ENCODE assay signal across 1 cellular context in genomic region chr7:151028131-151028947, GRCh38.
TF ChIP-seq lines count a peak whose summit lies in the region.

Gene ABCB8 (plus strand): TSS chr7:151028450. CDS start chr7:151028516, 66 bp downstream.

TF ChIP-seq in GM23338, 12 proteins besides CTCF, POLR2A, EP300 and RAD21 (continued from another document):
- TF ChIP-seq ETS1 (IDR thresholded peaks at IDR 0.05) (peak; percentile 88), EZH2phosphoT487 (IDR thresholded peaks at IDR 0.05; ENCODE audit: unreplicated experiment) (no peak)
